Comparison of ENCODE assay signal across 8 cellular contexts in the genomic region with DNA sequence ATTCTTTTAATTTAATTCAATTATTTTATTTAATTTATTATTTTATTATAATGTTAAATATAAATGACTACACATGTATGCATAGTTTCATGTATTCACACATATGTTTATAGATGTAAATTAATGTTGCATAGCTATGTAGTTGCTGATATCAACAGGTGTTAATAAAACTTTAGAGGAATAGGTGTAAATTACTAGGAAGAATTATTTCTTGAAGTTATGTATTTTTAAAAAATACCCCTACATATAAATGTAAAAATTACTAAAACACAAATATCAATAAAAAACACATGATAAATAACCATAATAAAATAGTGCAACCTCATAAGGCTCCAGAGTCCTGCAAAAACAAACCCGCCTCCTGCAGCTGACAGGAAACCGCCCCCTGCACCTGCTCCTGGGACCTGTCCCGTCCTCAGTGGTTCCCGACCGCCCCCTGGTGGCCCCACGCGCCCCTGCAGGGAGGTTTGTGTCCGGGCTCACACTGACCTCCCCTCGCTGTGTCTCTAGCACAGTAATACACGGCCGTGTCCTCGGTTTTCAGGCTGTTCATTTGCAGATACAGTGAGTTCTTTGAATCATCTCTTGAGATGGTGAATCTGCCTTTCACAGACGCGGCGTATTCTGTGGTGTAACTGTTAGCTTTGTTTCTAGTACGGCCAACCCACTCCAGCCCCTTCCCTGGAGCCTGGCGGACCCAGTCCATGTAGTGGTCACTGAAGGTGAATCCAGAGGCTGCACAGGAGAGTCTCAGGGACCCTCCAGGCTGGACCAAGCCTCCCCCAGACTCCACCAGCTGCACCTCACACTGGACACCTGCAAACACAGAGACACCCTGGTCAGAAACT.
DNase-seq lines count a peak whose midpoint lies in the region; ATAC-seq and TF ChIP-seq lines count a peak whose summit lies in the region.

No MANE protein-coding gene starts in this region.

- ATAC-seq in HG02870 (IDR thresholded peaks at IDR 0.05; ENCODE audit: unreplicated experiment): no peak

- H3K4me3 ChIP-seq in BJ (ENCODE audit: low read depth, low read length): no peak overlapping the region
- H3K4me3 ChIP-seq in H7 (ENCODE audit: insufficient read depth, low read depth, low read length): no peak overlapping the region
- H3K4me3 ChIP-seq in fibroblast of the aortic adventitia (ENCODE audit: low read depth, low read length): no peak overlapping the region

- CTCF ChIA-PET in BJ (lab: Yijun Ruan, JAX): no interaction called here

- DNase-seq in BJ (ENCODE audit: low read depth) (no peak), H7 (peak; percentile 16), NCI-H526 treated with DMSO at 0.1 percent for 48 hours (lab: John Stamatoyannopoulos, UW) (peak; percentile 58), fibroblast of the aortic adventitia (ENCODE audit: low read depth) (no peak), NCI-H1105 (lab: John Stamatoyannopoulos, UW) (no peak)
- DNase-seq in activated CD8-positive, alpha-beta memory T cell treated with anti-CD3 and anti-CD28 coated beads for 24 hours: peak; percentile 92
- peak; percentile 55 to 85 for DNase-seq in stimulated activated CD4-positive, alpha-beta T cell treated with anti-CD3 and anti-CD28 coated beads, Interleukin-12 subunit alpha, Interleukin-12 subunit beta, amount 100 ng/mL, for 24 hours (ENCODE audit: low read depth in 2 of 2)

- H3K36me3 ChIP-seq in BJ (ENCODE audit: control insufficient read depth, insufficient read depth, low read length) (no peaks in the 10 kb centered on the region), H7 (replicated peaks; ENCODE audit: control insufficient read depth, insufficient read depth, low read length) (no peaks in the 10 kb centered on the region)

- peak; percentile 28 for TF ChIP-seq CTCF in BJ (IDR thresholded peaks at IDR 0.05; ENCODE audit: insufficient read depth, low read depth, low read length)
- TF ChIP-seq CTCF in fibroblast of the aortic adventitia (IDR thresholded peaks at IDR 0.05; ENCODE audit: insufficient read depth, low read length): peak; percentile 28

- POLR2A ChIA-PET in BJ (lab: Charles Lee): no interaction called here

- H3K27me3 ChIP-seq in BJ (ENCODE audit: control insufficient read depth, insufficient read depth, low read length): no peaks in the 10 kb centered on the region
- no peaks in the 10 kb centered on the region for H3K27me3 ChIP-seq in H7 (ENCODE audit: control insufficient read depth, insufficient read depth, low read length)

Comparison
In these comparisons a context has a peak if more than half of its experiments do, and no peak if none do; other contexts are left out.
1. DNase-seq: peak in H7 (single experiment), NCI-H526 treated with DMSO at 0.1 percent for 48 hours (single experiment), activated CD8-positive, alpha-beta memory T cell treated with anti-CD3 and anti-CD28 coated beads for 24 hours (single experiment) and stimulated activated CD4-positive, alpha-beta T cell treated with anti-CD3 and anti-CD28 coated beads, Interleukin-12 subunit alpha, Interleukin-12 subunit beta, amount 100 ng/mL, for 24 hours (2 of 2); none in BJ (single experiment), fibroblast of the aortic adventitia (single experiment) and NCI-H1105 (single experiment).